Comparison of ENCODE assay signal across 10 cellular contexts in genomic region chr10:92238062-92238585, GRCh38. TPM values are rescaled to one million over a fixed set of nuclear protein-coding genes. Genes with fewer than 3 reads are reported as not detected.
DNase-seq lines count a peak whose midpoint lies in the region; ATAC-seq and TF ChIP-seq lines count a peak whose summit lies in the region.
"Had no signal": no experiment of that assay in that cellular context is flagged by ENCODE, and none has a peak within 500 bp of the region (broad histone marks: within the 10 kb centered on the region; RNA-seq: fewer than 3 reads in every experiment).

No MANE protein-coding gene starts in this region.

- 53 to 77% methylated on average over 3 of the region's 3 CpGs for WGBS in heart right ventricle, 2 donors

- peaks cover 44% of the 10 kb centered on the region for H3K27me3 Mint-ChIP-seq in activated T-helper 2 cell treated with anti-CD3 and anti-CD28 coated beads, Interferon-gamma antibody, Interleukin-2, Interleukin-4, amounts not matched to agents 10 μg/mL and 5 μg/mL and 100 μg/mL, durations not matched to agents 14 hours and 24 hours and 36 hours (ENCODE audit: low read depth)

- intact Hi-C loops in heart right ventricle (cut with DNase I) = loop anchor here in 6 of 10 donors (2.0 to 10.0 kb wide), 5 partner anchors 53 to 151 kb away; partner anchors contain the start of genes CPEB3 (in 2 of the 6) and MARCHF5 (in 2 of the 6)
- intact Hi-C loops in left ventricle myocardium superior (cut with micrococcal nuclease) = no loop called here
- intact Hi-C loops in upper lobe of right lung (cut with DNase I) = no loop called here
- intact Hi-C loops in activated T-helper 2 cell treated with anti-CD3 and anti-CD28 coated beads, Interferon-gamma antibody, Interleukin-2, Interleukin-4, amounts not matched to agents 10 μg/mL and 5 μg/mL and 100 μg/mL, durations not matched to agents 14 hours and 24 hours and 36 hours (cut with micrococcal nuclease) = no loop called here
- intact Hi-C loops in uterus (cut with DNase I; ENCODE audit: low total_unique reads) = no loop called here

- peaks cover 0 to 28% (median 0%) of the 10 kb centered on the region in 9 donors for H3K36me3 ChIP-seq in heart right ventricle
- no peaks in the 10 kb centered on the region for H3K36me3 ChIP-seq in duodenal mucosa (ENCODE audit: control insufficient read depth in 1 of 2, insufficient read depth in 2 of 2, low read length in 2 of 2)
- no peaks in the 10 kb centered on the region for H3K36me3 ChIP-seq in muscle layer of duodenum (ENCODE audit: control insufficient read depth in 1 of 2, insufficient read depth in 2 of 2, low read length in 2 of 2)
- no peaks in the 10 kb centered on the region for H3K36me3 ChIP-seq in upper lobe of right lung
- no peaks in the 10 kb centered on the region for H3K36me3 ChIP-seq in uterus

- H3K4me3 Mint-ChIP-seq in activated T-helper 2 cell treated with anti-CD3 and anti-CD28 coated beads, Interferon-gamma antibody, Interleukin-2, Interleukin-4, amounts not matched to agents 10 μg/mL and 5 μg/mL and 100 μg/mL, durations not matched to agents 14 hours and 24 hours and 36 hours (ENCODE audit: low read depth) = no peak overlapping the region

- TF ChIP-seq POLR2A in uterus (IDR thresholded peaks at IDR 0.05) = no peak

- no peaks in the 10 kb centered on the region for H3K9me3 Mint-ChIP-seq in activated T-helper 2 cell treated with anti-CD3 and anti-CD28 coated beads, Interferon-gamma antibody, Interleukin-2, Interleukin-4, amounts not matched to agents 10 μg/mL and 5 μg/mL and 100 μg/mL, durations not matched to agents 14 hours and 24 hours and 36 hours

- H3K27ac ChIP-seq in heart right ventricle = peak overlapping the region; percentile 77 to 94 (median 87)
- no peak overlapping the region for H3K27ac ChIP-seq in duodenal mucosa (ENCODE audit: low read depth, low read length)
- H3K27ac ChIP-seq in muscle layer of duodenum (ENCODE audit: low read length) = peak overlapping the region; percentile 80
- H3K27ac ChIP-seq in upper lobe of right lung = peak overlapping the region; percentile 86
- peak overlapping the region in 1 of 2 donors; percentile 82 for H3K27ac ChIP-seq in uterus

- H3K4me3 ChIP-seq in heart right ventricle (peak overlapping the region; percentile 4 to 91 (median 73)), duodenal mucosa (ENCODE audit: low read depth in 1 of 2, low read length in 2 of 2) (peak overlapping the region; percentile 68 to 89), muscle layer of duodenum (ENCODE audit: low read depth in 1 of 2, low read length in 2 of 2) (peak overlapping the region; percentile 71 to 84), upper lobe of right lung (peak overlapping the region; percentile 66), uterus (no peak overlapping the region)

- peak overlapping the region in 1 of 2 donors; percentile 84 for H3K9ac ChIP-seq in duodenal mucosa (ENCODE audit: low read depth in 1 of 2, low read length in 2 of 2)

- peaks cover 18% of the 10 kb centered on the region for H3K36me3 Mint-ChIP-seq in activated T-helper 2 cell treated with anti-CD3 and anti-CD28 coated beads, Interferon-gamma antibody, Interleukin-2, Interleukin-4, amounts not matched to agents 10 μg/mL and 5 μg/mL and 100 μg/mL, durations not matched to agents 14 hours and 24 hours and 36 hours (ENCODE audit: low read depth)

- H3K9me3 ChIP-seq in heart right ventricle = no peaks in the 10 kb centered on the region
- H3K9me3 ChIP-seq in duodenal mucosa (ENCODE audit: control insufficient read depth in 1 of 2, low read length in 2 of 2) = no peaks in the 10 kb centered on the region
- H3K9me3 ChIP-seq in muscle layer of duodenum (ENCODE audit: control insufficient read depth in 1 of 2, low read length in 2 of 2) = no peaks in the 10 kb centered on the region
- H3K9me3 ChIP-seq in upper lobe of right lung = no peaks in the 10 kb centered on the region
- H3K9me3 ChIP-seq in uterus = no peaks in the 10 kb centered on the region

- H3K4me1 Mint-ChIP-seq in activated T-helper 2 cell treated with anti-CD3 and anti-CD28 coated beads, Interferon-gamma antibody, Interleukin-2, Interleukin-4, amounts not matched to agents 10 μg/mL and 5 μg/mL and 100 μg/mL, durations not matched to agents 14 hours and 24 hours and 36 hours (ENCODE audit: low read depth) = peaks cover 32% of the 10 kb centered on the region

- H3K4me1 ChIP-seq in heart right ventricle = peaks cover 3 to 65% (median 35%) of the 10 kb centered on the region in 9 donors
- H3K4me1 ChIP-seq in duodenal mucosa (ENCODE audit: control insufficient read depth in 1 of 2, insufficient read depth in 2 of 2, low read length in 2 of 2) = peaks cover 16 to 26% of the 10 kb centered on the region in 2 donors
- peaks cover 13 to 16% of the 10 kb centered on the region in 2 donors for H3K4me1 ChIP-seq in muscle layer of duodenum (ENCODE audit: control insufficient read depth in 1 of 2, insufficient read depth in 2 of 2, low read length in 2 of 2)
- H3K4me1 ChIP-seq in upper lobe of right lung = peaks cover 27% of the 10 kb centered on the region
- H3K4me1 ChIP-seq in uterus = peaks cover 0 to 4% of the 10 kb centered on the region in 2 donors

- no peak for TF ChIP-seq CTCF in heart right ventricle (IDR thresholded peaks at IDR 0.05)
- no peak for TF ChIP-seq CTCF in upper lobe of right lung (IDR thresholded peaks at IDR 0.05)
- no peak for TF ChIP-seq CTCF in uterus (IDR thresholded peaks at IDR 0.05)

- DNase-seq in heart right ventricle (no peak), left ventricle myocardium superior (no peak), upper lobe of right lung (no peak), uterus (no peak)
- no peak for DNase-seq in activated T-helper 2 cell treated with anti-CD3 and anti-CD28 coated beads, Interferon-gamma antibody, Interleukin-2, Interleukin-4, amounts not matched to agents 10 μg/mL and 5 μg/mL and 100 μg/mL, durations not matched to agents 14 hours and 24 hours and 36 hours (ENCODE audit: low spot score)
- DNase-seq: cerebellar nuclear complex, NCI-H1436 treated with DMSO at 0.1 percent for 48 hours had no signal

- no peak overlapping the region for H3K27ac Mint-ChIP-seq in activated T-helper 2 cell treated with anti-CD3 and anti-CD28 coated beads, Interferon-gamma antibody, Interleukin-2, Interleukin-4, amounts not matched to agents 10 μg/mL and 5 μg/mL and 100 μg/mL, durations not matched to agents 14 hours and 24 hours and 36 hours

- ATAC-seq in heart right ventricle (no peak), left ventricle myocardium superior (no peak), upper lobe of right lung (no peak), HG02852 (IDR thresholded peaks at IDR 0.05; ENCODE audit: unreplicated experiment) (no peak)

- H3K27me3 ChIP-seq in heart right ventricle = no peaks in the 10 kb centered on the region
- no peaks in the 10 kb centered on the region for H3K27me3 ChIP-seq in duodenal mucosa (ENCODE audit: control insufficient read depth in 1 of 2, insufficient read depth in 2 of 2, low read length in 2 of 2)
- H3K27me3 ChIP-seq in muscle layer of duodenum (ENCODE audit: low read depth, low read length) = no peaks in the 10 kb centered on the region
- no peaks in the 10 kb centered on the region for H3K27me3 ChIP-seq in upper lobe of right lung
- H3K27me3 ChIP-seq in uterus = no peaks in the 10 kb centered on the region

RNA-seq across cellular contexts. Expression of gene CPEB3, which starts 52.8 kb away (rescaled TPM):
- 10 to 100 TPM in 9 of 10 donors, 1 to 10 TPM in 1; 7.2 to 17.6 (median 13.7) TPM for total RNA-seq in heart right ventricle
- 1 to 10 TPM in 1 of 2 donors, under 1 TPM in 1; 0.71 to 4.9 TPM for polyA plus RNA-seq in heart right ventricle
- total RNA-seq in left ventricle myocardium superior = 18.0 TPM
- total RNA-seq in upper lobe of right lung = 5.7 TPM
- total RNA-seq in activated T-helper 2 cell treated with anti-CD3 and anti-CD28 coated beads, Interferon-gamma antibody, Interleukin-2, Interleukin-4, amounts not matched to agents 10 μg/mL and 5 μg/mL and 100 μg/mL, durations not matched to agents 14 hours and 24 hours and 36 hours = 1.9 TPM in 2 replicates
- total RNA-seq in uterus = 1 to 10 TPM; 2.6 to 5.4 (median 3.7) TPM

RNA-seq across cellular contexts. Expression of gene MARCHF5, which starts 52.8 kb away (rescaled TPM):
- total RNA-seq in heart right ventricle = 10 to 100 TPM; 25.6 to 40.1 (median 33.9) TPM
- polyA plus RNA-seq in heart right ventricle = 10 to 100 TPM; 10.2 to 26.1 TPM
- 32.9 TPM for total RNA-seq in left ventricle myocardium superior
- 28.0 TPM for total RNA-seq in upper lobe of right lung
- total RNA-seq in activated T-helper 2 cell treated with anti-CD3 and anti-CD28 coated beads, Interferon-gamma antibody, Interleukin-2, Interleukin-4, amounts not matched to agents 10 μg/mL and 5 μg/mL and 100 μg/mL, durations not matched to agents 14 hours and 24 hours and 36 hours = 19.4 and 20.3 TPM in 2 replicates
- 10 to 100 TPM in 3 of 4 donors, 1 to 10 TPM in 1; 2.8 to 43.7 (median 22.9) TPM for total RNA-seq in uterus

Comparison
In these comparisons a context has a peak if more than half of its experiments do, and no peak if none do; other contexts are left out.
1. intact Hi-C loops: an anchor here in heart right ventricle (2.0 to 10.0 kb wide); none called in left ventricle myocardium superior, upper lobe of right lung, activated T-helper 2 cell treated with anti-CD3 and anti-CD28 coated beads, Interferon-gamma antibody, Interleukin-2, Interleukin-4, amounts not matched to agents 10 μg/mL and 5 μg/mL and 100 μg/mL, durations not matched to agents 14 hours and 24 hours and 36 hours and uterus.
2. H3K4me3 ChIP-seq: peak in heart right ventricle (10 of 10), duodenal mucosa (2 of 2), muscle layer of duodenum (2 of 2) and upper lobe of right lung (single experiment); none in uterus (0 of 2).